Comparison of ENCODE assay signal across 19 cellular contexts in genomic region chr11:44799036-44799435, GRCh38.
DNase-seq lines count a peak whose midpoint lies in the region; TF ChIP-seq lines count a peak whose summit lies in the region.
"Had no signal": no experiment of that assay in that cellular context is flagged by ENCODE, and none has a peak within 500 bp of the region (broad histone marks: within the 10 kb centered on the region; RNA-seq: fewer than 3 reads in every experiment).

No MANE protein-coding gene starts in this region.

- H3K4me1 ChIP-seq in NT2/D1 (ENCODE audit: insufficient read depth, insufficient read length): peaks cover 32% of the 10 kb centered on the region
- no peaks in the 10 kb centered on the region for H3K4me1 ChIP-seq in Caco-2

- peak overlapping the region; percentile 74 for H3K27ac ChIP-seq in neural cell (ENCODE audit: low read length)
- H3K27ac ChIP-seq: BLaER1 treated with 17β-estradiol and CSF1 and Interleukin-3, amounts not matched to agents 10 nM and 100 nM; SK-N-MC had no signal

- no peak overlapping the region for H2AFZ ChIP-seq in neural cell (ENCODE audit: low read depth, low read length)

- no peaks in the 10 kb centered on the region for H4K20me1 ChIP-seq in neural cell (ENCODE audit: insufficient read depth)

- no peak for TF ChIP-seq RAD21 in neural cell (conservative IDR thresholded peaks at IDR 0.05)

- H3K27me3 Mint-ChIP-seq in endothelial cell (ENCODE audit: unreplicated experiment) (peaks cover 11% of the 10 kb centered on the region), type B pancreatic cell (peaks cover 3% of the 10 kb centered on the region), Caco-2 (ENCODE audit: insufficient read depth, unreplicated experiment) (peaks cover 7% of the 10 kb centered on the region)

- TF ChIP-seq CTCF in endothelial cell (IDR thresholded peaks at IDR 0.05; ENCODE audit: unreplicated experiment) (no peak), neural cell (IDR thresholded peaks at IDR 0.05; ENCODE audit: poor library complexity, severe bottlenecking) (no peak), type B pancreatic cell (conservative IDR thresholded peaks at IDR 0.05) (no peak), Caco-2 (IDR thresholded peaks at IDR 0.05; ENCODE audit: insufficient read depth in 1 of 2, low read depth in 1 of 2, low read length in 1 of 2, severe bottlenecking in 1 of 2, unreplicated experiment in 1 of 2) (no peak)

- DNase-seq in NT2/D1 (ENCODE audit: low read depth, low spot score) (no peak), endothelial cell (ENCODE audit: low spot score) (no peak), type B pancreatic cell (ENCODE audit: extremely low spot score, unreplicated experiment) (no peak), germinal center (ENCODE audit: low spot score) (no peak), NCI-H2196 (lab: John Stamatoyannopoulos, UW; ENCODE audit: unreplicated experiment) (no peak), Caco-2 (no peak)
- DNase-seq: DMS79 treated with DMSO at 0.1 percent for 48 hours; HFFc6; IMR-90; NCI-H1436 treated with DMSO at 0.1 percent for 48 hours; NCI-H2029; NCI-H2171; NCI-H446; NCI-H526 treated with DMSO at 0.1 percent for 48 hours; NK-92 treated with Interleukin-12 subunit alpha and Interleukin-12 subunit beta, amount 100 ng/mL, for 24 hours; SHP77 had no signal

- H3K4me3 Mint-ChIP-seq in endothelial cell (ENCODE audit: unreplicated experiment) (no peak overlapping the region), type B pancreatic cell (peak overlapping the region; percentile 13), Caco-2 (ENCODE audit: unreplicated experiment) (no peak overlapping the region)
- H3K4me3 Mint-ChIP-seq: HFFc6 had no signal

- BruUV-seq in Caco-2 (replicated peaks; lab: Mats Ljungman, UMichigan): no TSS peak

- POLR2A ChIA-PET in Caco-2 (lab: Charles Lee): no interaction called here

- H3K9me3 Mint-ChIP-seq in endothelial cell (ENCODE audit: unreplicated experiment) (no peaks in the 10 kb centered on the region), type B pancreatic cell (no peaks in the 10 kb centered on the region), Caco-2 (ENCODE audit: unreplicated experiment) (no peaks in the 10 kb centered on the region)
- H3K9me3 Mint-ChIP-seq: HFFc6 had no signal

- H3F3A ChIP-seq in neural cell (ENCODE audit: insufficient read depth, low read length, poor library complexity, severe bottlenecking): peaks cover 3% of the 10 kb centered on the region

- CTCF ChIA-PET in Caco-2 (lab: Charles Lee): no interaction called here

- no peak for TF ChIP-seq EP300 in neural cell (conservative IDR thresholded peaks at IDR 0.05; ENCODE audit: poor library complexity, severe bottlenecking)

- no peaks in the 10 kb centered on the region for H3K27me3 ChIP-seq in NT2/D1 (ENCODE audit: insufficient read depth, insufficient read length)
- no peaks in the 10 kb centered on the region for H3K27me3 ChIP-seq in neural cell (ENCODE audit: insufficient read depth, low read depth, low read length)
- H3K27me3 ChIP-seq in Caco-2 (replicated peaks; ENCODE audit: control insufficient read depth, insufficient read depth, low read length): no peaks in the 10 kb centered on the region
- H3K27me3 ChIP-seq: BLaER1 treated with 17β-estradiol and CSF1 and Interleukin-3, amounts not matched to agents 10 nM and 100 nM had no signal

- H3K4me1 Mint-ChIP-seq in endothelial cell (ENCODE audit: unreplicated experiment) (peaks cover 67% of the 10 kb centered on the region), type B pancreatic cell (ENCODE audit: unreplicated experiment) (peaks cover 65% of the 10 kb centered on the region), Caco-2 (ENCODE audit: low read depth, unreplicated experiment) (no peaks in the 10 kb centered on the region)

- peaks cover 26% of the 10 kb centered on the region for H3K79me2 ChIP-seq in neural cell (replicated peaks; ENCODE audit: insufficient read depth, low read length)

- H3K4me2 ChIP-seq in neural cell (ENCODE audit: low read length): no peak overlapping the region

- intact Hi-C loops in Caco-2 (cut with micrococcal nuclease; ENCODE audit: unreplicated experiment): no loop called here

- H3K36me3 Mint-ChIP-seq in endothelial cell (ENCODE audit: low read depth, unreplicated experiment): peaks cover 35% of the 10 kb centered on the region
- no peaks in the 10 kb centered on the region for H3K36me3 Mint-ChIP-seq in type B pancreatic cell
- no peaks in the 10 kb centered on the region for H3K36me3 Mint-ChIP-seq in Caco-2 (ENCODE audit: insufficient read depth, unreplicated experiment)

- peaks cover 16% of the 10 kb centered on the region for H3K36me3 ChIP-seq in NT2/D1 (ENCODE audit: insufficient read depth, insufficient read length, low read length)
- H3K36me3 ChIP-seq in neural cell (ENCODE audit: insufficient read depth, low read length): no peaks in the 10 kb centered on the region
- no peaks in the 10 kb centered on the region for H3K36me3 ChIP-seq in Caco-2 (ENCODE audit: control insufficient read depth, insufficient read depth, low read length)
- H3K36me3 ChIP-seq: BLaER1 treated with 17β-estradiol and CSF1 and Interleukin-3, amounts not matched to agents 10 nM and 100 nM had no signal

- peak overlapping the region; percentile 1 for H3K9ac ChIP-seq in NT2/D1 (ENCODE audit: insufficient read length, low read depth)
- peak overlapping the region; percentile 47 for H3K9ac ChIP-seq in neural cell (ENCODE audit: low read length)
- H3K9ac ChIP-seq: BLaER1 treated with 17β-estradiol and CSF1 and Interleukin-3, amounts not matched to agents 10 nM and 100 nM had no signal

- H3K9me2 ChIP-seq in neural cell (ENCODE audit: insufficient read depth, low read length): no peaks in the 10 kb centered on the region

- H3K9me3 ChIP-seq in NT2/D1 (ENCODE audit: insufficient read depth, low read length): no peaks in the 10 kb centered on the region
- no peaks in the 10 kb centered on the region for H3K9me3 ChIP-seq in neural cell (ENCODE audit: low read length)
- no peaks in the 10 kb centered on the region for H3K9me3 ChIP-seq in Caco-2
- H3K9me3 ChIP-seq: BLaER1 treated with 17β-estradiol and CSF1 and Interleukin-3, amounts not matched to agents 10 nM and 100 nM had no signal

- H3K27ac Mint-ChIP-seq in endothelial cell (ENCODE audit: unreplicated experiment) (peak overlapping the region; percentile 34), type B pancreatic cell (no peak overlapping the region), Caco-2 (ENCODE audit: unreplicated experiment) (no peak overlapping the region)
- H3K27ac Mint-ChIP-seq: HFFc6 had no signal

- no peak overlapping the region for H3K4me3 ChIP-seq in NT2/D1 (ENCODE audit: insufficient read length, low read depth)
- H3K4me3 ChIP-seq in neural cell (ENCODE audit: low read length): no peak overlapping the region
- no peak overlapping the region for H3K4me3 ChIP-seq in Caco-2 (ENCODE audit: low read depth, low read length)
- H3K4me3 ChIP-seq: BLaER1 treated with 17β-estradiol and CSF1 and Interleukin-3, amounts not matched to agents 10 nM and 100 nM; SK-N-MC had no signal

TF ChIP-seq in neural cell, 6 proteins besides CTCF, POLR2A, EP300 and RAD21:
- TF ChIP-seq SMC3 (conservative IDR thresholded peaks at IDR 0.05; ENCODE audit: poor library complexity): no peak
- TF ChIP-seq EZH2 (IDR thresholded peaks at IDR 0.05; ENCODE audit: borderline replicate concordance, insufficient read depth, low read length, poor library complexity, severe bottlenecking): no peak
- TF ChIP-seq MXI1 (conservative IDR thresholded peaks at IDR 0.05; ENCODE audit: poor library complexity, severe bottlenecking): no peak
- TF ChIP-seq POLR2AphosphoS5 (IDR thresholded peaks at IDR 0.05): no peak
- TF ChIP-seq TAF1 (IDR thresholded peaks at IDR 0.05; ENCODE audit: low read depth): no peak
- no peak for TF ChIP-seq REST (IDR thresholded peaks at IDR 0.05; ENCODE audit: borderline replicate concordance)
TF ChIP-seq in neural cell: peak in this region for 0.
